ENCODE assay signal across 14 cellular contexts in the genomic region with DNA sequence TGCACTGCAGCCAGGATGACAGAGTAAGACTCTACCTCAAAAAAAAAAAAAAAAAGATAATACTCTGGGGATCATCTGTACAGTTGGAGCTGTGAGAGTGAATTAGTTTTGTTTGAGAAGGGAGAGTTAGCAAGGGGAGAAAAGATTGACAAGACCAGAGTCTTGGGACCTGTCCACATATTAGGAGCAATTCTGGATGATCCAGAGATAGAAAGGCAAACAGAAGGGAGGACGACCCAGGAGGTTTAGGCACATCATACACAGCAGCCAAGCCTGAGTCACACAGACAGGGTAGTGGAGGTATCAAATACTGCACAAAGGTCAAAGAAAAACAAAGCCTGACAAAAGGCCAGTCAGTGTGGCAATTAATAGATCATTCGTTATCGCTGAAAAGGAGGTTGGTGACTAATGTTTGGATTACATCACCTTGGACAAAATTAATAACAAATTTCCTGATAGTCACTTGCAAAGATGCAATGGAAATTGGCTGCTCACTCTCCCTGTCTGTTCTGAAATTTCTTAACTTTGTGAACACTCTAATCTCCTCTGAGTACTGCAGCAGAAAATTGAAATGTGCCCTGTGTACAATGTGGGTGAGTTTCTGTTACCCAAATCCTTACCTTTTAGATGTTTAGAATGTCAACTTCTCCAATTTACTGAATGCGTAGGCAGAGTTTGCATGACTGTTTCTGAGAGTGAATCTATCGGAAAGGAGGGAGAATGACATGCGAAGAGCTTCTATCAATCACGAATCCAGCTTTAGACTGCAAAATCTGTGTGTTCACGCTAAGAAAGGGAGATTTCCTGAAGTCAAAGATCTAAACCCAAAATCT.
A peak's percentile ranks its signal among the peaks of the same experiment; 100 is the strongest.
DNase-seq lines count a peak whose midpoint lies in the region; ATAC-seq and TF ChIP-seq lines count a peak whose summit lies in the region.
"Had no signal": no experiment of that assay in that cellular context is flagged by ENCODE, and none has a peak within 500 bp of the region (broad histone marks: within the 10 kb centered on the region; RNA-seq: fewer than 3 reads in every experiment).

No MANE protein-coding gene starts in this region.

- no peaks in the 10 kb centered on the region for H3K27me3 Mint-ChIP-seq in GM23338 (ENCODE audit: insufficient read depth, low read depth, poor library complexity)
- H3K27me3 Mint-ChIP-seq: T-helper 17 cell had no signal

- H3K36me3 ChIP-seq in GM23338 (ENCODE audit: insufficient read depth), result no peaks in the 10 kb centered on the region

- no peak overlapping the region for H3K4me3 ChIP-seq in GM23338
- H3K4me3 ChIP-seq: K562 had no signal

- no peak overlapping the region for H3K27ac Mint-ChIP-seq in GM23338
- H3K27ac Mint-ChIP-seq: activated naive CD8-positive, alpha-beta T cell treated with anti-CD3 and anti-CD28 coated beads, Interleukin-2, amount 10 ng/mL, durations not matched to agents 7 days and 5 days; naive thymus-derived CD8-positive, alpha-beta T cell; T-helper 17 cell had no signal

- no peaks in the 10 kb centered on the region for H3K36me3 Mint-ChIP-seq in GM23338 (ENCODE audit: low read depth)
- H3K36me3 Mint-ChIP-seq: activated naive CD8-positive, alpha-beta T cell treated with anti-CD3 and anti-CD28 coated beads, Interleukin-2, amount 10 ng/mL, durations not matched to agents 7 days and 5 days; naive thymus-derived CD8-positive, alpha-beta T cell had no signal

- H3K4me3 Mint-ChIP-seq in GM23338, result no peak overlapping the region
- H3K4me3 Mint-ChIP-seq: activated naive CD8-positive, alpha-beta T cell treated with anti-CD3 and anti-CD28 coated beads, Interleukin-2, amount 10 ng/mL, durations not matched to agents 7 days and 5 days; naive thymus-derived CD8-positive, alpha-beta T cell; T-helper 17 cell had no signal

- no peaks in the 10 kb centered on the region for H4K20me1 ChIP-seq in GM23338 (replicated peaks; ENCODE audit: insufficient read depth)

- no peaks in the 10 kb centered on the region for H3K9me2 ChIP-seq in GM23338 (ENCODE audit: insufficient read depth)

- peak; percentile 57 for DNase-seq in Daoy (ENCODE audit: low read depth)
- DNase-seq in NCI-H2196 treated with DMSO at 0.1 percent for 48 hours (lab: John Stamatoyannopoulos, UW; ENCODE audit: unreplicated experiment), result peak; percentile 81
- peak; percentile 30 for DNase-seq in renal cortical epithelial cell (ENCODE audit: low read depth)
- no peak for DNase-seq in GM23338 (ENCODE audit: low spot score)
- DNase-seq: activated naive CD8-positive, alpha-beta T cell treated with anti-CD3 and anti-CD28 coated beads, Interleukin-2, amount 10 ng/mL, durations not matched to agents 7 days and 5 days; DMS79; naive thymus-derived CD8-positive, alpha-beta T cell; NCI-H510A treated with DMSO at 0.1 percent for 48 hours; T-helper 17 cell had no signal

- no peak overlapping the region for H3K27ac ChIP-seq in GM23338 (ENCODE audit: low read depth)

- no peaks in the 10 kb centered on the region for H3K27me3 ChIP-seq in GM23338 (ENCODE audit: insufficient read depth)

- 0 out of 2 replicates have a peak, but pooled peaks cover 4% of the 10 kb centered on the region for H3K4me1 ChIP-seq in GM23338 (ENCODE audit: insufficient read depth)

- H3K9me3 Mint-ChIP-seq in GM23338, result no peaks in the 10 kb centered on the region
- H3K9me3 Mint-ChIP-seq: activated naive CD8-positive, alpha-beta T cell treated with anti-CD3 and anti-CD28 coated beads, Interleukin-2, amount 10 ng/mL, durations not matched to agents 7 days and 5 days had no signal

- ATAC-seq in esophagus mucosa, result peak; percentile 59
- ATAC-seq in GM23338, result no peak
- no peak for ATAC-seq in HG03354 (IDR thresholded peaks at IDR 0.05; ENCODE audit: poor library complexity, severe bottlenecking, unreplicated experiment)
- ATAC-seq in HG03280 (IDR thresholded peaks at IDR 0.05; ENCODE audit: unreplicated experiment), result no peak
- no peak for ATAC-seq in GM21447 (IDR thresholded peaks at IDR 0.05; ENCODE audit: unreplicated experiment)
- ATAC-seq: K562; naive thymus-derived CD8-positive, alpha-beta T cell; T-helper 17 cell had no signal

- no peak for TF ChIP-seq CTCF in GM23338 (conservative IDR thresholded peaks at IDR 0.05; ENCODE audit: low read depth in 2 of 2)

- no peak overlapping the region for H2AFZ ChIP-seq in GM23338

- no peak overlapping the region for H3K4me2 ChIP-seq in GM23338

- no peaks in the 10 kb centered on the region for H3F3A ChIP-seq in GM23338 (replicated peaks; ENCODE audit: low read depth)

- H3K4me1 Mint-ChIP-seq in GM23338, result peaks cover 9% of the 10 kb centered on the region

- no peaks in the 10 kb centered on the region for H3K79me2 ChIP-seq in GM23338 (replicated peaks; ENCODE audit: insufficient read depth)

TF ChIP-seq in GM23338, 12 proteins besides CTCF, POLR2A, EP300 and RAD21:
- TF ChIP-seq NANOG (IDR thresholded peaks at IDR 0.05; ENCODE audit: borderline replicate concordance), result no peak
TF ChIP-seq in GM23338: peak in this region for 0.
